In genomic region chr16:6021544-6021943, GRCh38 we compare ENCODE assay signal across 27 cellular contexts.
"Had no signal": no experiment of that assay in that cellular context is flagged by ENCODE, and none has a peak within 500 bp of the region (broad histone marks: within the 10 kb centered on the region; RNA-seq: fewer than 3 reads in every experiment).

No MANE protein-coding gene starts in this region.

- H3K4me3 Mint-ChIP-seq: activated CD4-positive, alpha-beta T cell treated with anti-CD3 and anti-CD28 coated beads, Interleukin-2, amount 10 ng/mL, durations not matched to agents 24 days and 14 days; activated CD8-positive, alpha-beta T cell treated with anti-CD3 and anti-CD28 coated beads for 36 hours; activated naive CD8-positive, alpha-beta T cell treated with anti-CD3 and anti-CD28 coated beads for 36 hours; activated T-cell treated with anti-CD3 and anti-CD28 coated beads, Interleukin-2, amount 50 U/mL, for 72 hours; activated T-helper 17 cell treated with anti-CD3 and anti-CD28 coated beads, Interleukin-2, amount 50 U/mL, for 72 hours; T-helper 1 cell treated with Interleukin-12 subunit alpha and Interleukin-12 subunit beta and Interleukin-4 antibody, amounts not matched to agents 30 μg/mL and 1 μg/mL, for 36 hours; T-helper 2 cell treated with Interferon-gamma antibody and Interleukin-4, amounts not matched to agents 5 μg/mL and 100 μg/mL, for 36 hours had no signal

- H3K36me3 ChIP-seq: breast epithelium, SJSA1 had no signal

- H3K27ac Mint-ChIP-seq: activated CD4-positive, alpha-beta T cell treated with anti-CD3 and anti-CD28 coated beads, Interleukin-2, amount 10 ng/mL, durations not matched to agents 24 days and 14 days; activated CD8-positive, alpha-beta T cell treated with anti-CD3 and anti-CD28 coated beads for 36 hours; activated naive CD8-positive, alpha-beta T cell treated with anti-CD3 and anti-CD28 coated beads for 36 hours; activated T-cell treated with anti-CD3 and anti-CD28 coated beads, Interleukin-2, amount 50 U/mL, for 72 hours; activated T-helper 17 cell treated with anti-CD3 and anti-CD28 coated beads, Interleukin-2, amount 50 U/mL, for 72 hours; T-helper 1 cell treated with Interleukin-12 subunit alpha and Interleukin-12 subunit beta and Interleukin-4 antibody, amounts not matched to agents 30 μg/mL and 1 μg/mL, for 36 hours; T-helper 2 cell treated with Interferon-gamma antibody and Interleukin-4, amounts not matched to agents 5 μg/mL and 100 μg/mL, for 36 hours had no signal

- H3K4me1 ChIP-seq: breast epithelium, SJSA1 had no signal

- H3K4me2 ChIP-seq: SK-N-SH had no signal

- ATAC-seq: activated CD8-positive, alpha-beta T cell treated with anti-CD3 and anti-CD28 coated beads for 36 hours; activated T-cell treated with anti-CD3 and anti-CD28 coated beads, Interleukin-2, amount 50 U/mL, for 72 hours; activated T-helper 17 cell treated with anti-CD3 and anti-CD28 coated beads, Interleukin-2, amount 50 U/mL, for 72 hours; Panc1 had no signal

- H3K9me3 Mint-ChIP-seq: activated CD4-positive, alpha-beta T cell treated with anti-CD3 and anti-CD28 coated beads, Interleukin-2, amount 10 ng/mL, durations not matched to agents 24 days and 14 days; activated naive CD8-positive, alpha-beta T cell treated with anti-CD3 and anti-CD28 coated beads for 36 hours; activated T-cell treated with anti-CD3 and anti-CD28 coated beads, Interleukin-2, amount 50 U/mL, for 72 hours; activated T-helper 17 cell treated with anti-CD3 and anti-CD28 coated beads, Interleukin-2, amount 50 U/mL, for 72 hours; T-helper 1 cell treated with Interleukin-12 subunit alpha and Interleukin-12 subunit beta and Interleukin-4 antibody, amounts not matched to agents 30 μg/mL and 1 μg/mL, for 36 hours; T-helper 2 cell treated with Interferon-gamma antibody and Interleukin-4, amounts not matched to agents 5 μg/mL and 100 μg/mL, for 36 hours had no signal

- H3K27ac ChIP-seq: breast epithelium, SJSA1 had no signal

- DNase-seq: activated CD4-positive, alpha-beta T cell treated with anti-CD3 and anti-CD28 coated beads, Interleukin-2, amount 10 ng/mL, durations not matched to agents 24 days and 14 days; activated CD4-positive, alpha-beta T cell treated with anti-CD3 and anti-CD28 coated beads, Interleukin-2, amount 50 U/mL, for 4 hours; activated CD8-positive, alpha-beta T cell treated with anti-CD3 and anti-CD28 coated beads for 36 hours; activated effector memory CD4-positive, alpha-beta T cell treated with anti-CD3 and anti-CD28 coated beads, Interleukin-2, amount 50 U/mL, for 16 hours; activated naive CD4-positive, alpha-beta T cell; activated naive CD4-positive, alpha-beta T cell treated with anti-CD3 and anti-CD28 coated beads, Interleukin-2, amount 50 U/mL, for 16 hours; activated naive CD8-positive, alpha-beta T cell treated with anti-CD3 and anti-CD28 coated beads for 36 hours; activated T-cell treated with anti-CD3 and anti-CD28 coated beads, Interleukin-2, amount 50 U/mL, for 1 hour; activated T-cell treated with anti-CD3 and anti-CD28 coated beads, Interleukin-2, amount 50 U/mL, for 72 hours; amniotic stem cell; aorta; cerebellar nuclear complex; NCI-H1105; NCI-H1417 treated with DMSO at 0.1 percent for 48 hours; NCI-H1930; NCI-H2081 treated with DMSO at 0.1 percent for 48 hours; NCI-H345; NCI-H524 treated with DMSO at 0.1 percent for 48 hours; SHP77 treated with DMSO at 0.1 percent for 48 hours had no signal

- H3K9me3 ChIP-seq: breast epithelium, SJSA1, SK-N-SH had no signal

- H3K27me3 ChIP-seq: SJSA1 had no signal

- FAIRE-seq: TTC549 had no signal

- H3K9me2 ChIP-seq: SK-N-SH had no signal

- H3K36me3 Mint-ChIP-seq: activated naive CD8-positive, alpha-beta T cell treated with anti-CD3 and anti-CD28 coated beads for 36 hours had no signal

- H3K4me1 Mint-ChIP-seq: activated CD4-positive, alpha-beta T cell treated with anti-CD3 and anti-CD28 coated beads, Interleukin-2, amount 10 ng/mL, durations not matched to agents 24 days and 14 days; activated naive CD8-positive, alpha-beta T cell treated with anti-CD3 and anti-CD28 coated beads for 36 hours; activated T-helper 17 cell treated with anti-CD3 and anti-CD28 coated beads, Interleukin-2, amount 50 U/mL, for 72 hours had no signal

- H3K9ac ChIP-seq: SK-N-SH had no signal

- H3K4me3 ChIP-seq: breast epithelium, SJSA1 had no signal
